In genomic region chr6:16731503-16732018, GRCh38 we compare ENCODE assay signal across 8 cellular contexts.
DNase-seq lines count a peak whose midpoint lies in the region; ATAC-seq lines count a peak whose summit lies in the region.

No MANE protein-coding gene starts in this region.

- peak; percentile 11 for DNase-seq in NCI-H82 (lab: John Stamatoyannopoulos, UW)
- no peak for DNase-seq in NCI-H82 treated with DMSO at 0.1 percent for 48 hours (lab: John Stamatoyannopoulos, UW; ENCODE audit: unreplicated experiment)
- DNase-seq in activated CD4-positive, alpha-beta T cell treated with anti-CD3 and anti-CD28 coated beads for 48 hours = peak; percentile 48
- peak; percentile 20 for DNase-seq in stimulated activated CD4-positive, alpha-beta T cell treated with anti-CD3 and anti-CD28 coated beads, Interleukin-2, amount 100 ng/mL, for 4 hours (ENCODE audit: low read depth)
- DNase-seq in NOMO-1 (lab: John Stamatoyannopoulos, UW; ENCODE audit: unreplicated experiment in 2 of 2) = no peak
- no peak for DNase-seq in OCI-M1 (lab: John Stamatoyannopoulos, UW)
- no peak for DNase-seq in NCI-H1417 (lab: John Stamatoyannopoulos, UW)

- peak; percentile 98 for ATAC-seq in HG02973 (IDR thresholded peaks at IDR 0.05; ENCODE audit: unreplicated experiment)

Comparison
In these comparisons a context has a peak if more than half of its experiments do, and no peak if none do; other contexts are left out.
1. DNase-seq: peak in NCI-H82 (single experiment), activated CD4-positive, alpha-beta T cell treated with anti-CD3 and anti-CD28 coated beads for 48 hours (single experiment) and stimulated activated CD4-positive, alpha-beta T cell treated with anti-CD3 and anti-CD28 coated beads, Interleukin-2, amount 100 ng/mL, for 4 hours (single experiment); none in NCI-H82 treated with DMSO at 0.1 percent for 48 hours (single experiment), NOMO-1 (0 of 2), OCI-M1 (single experiment) and NCI-H1417 (0 of 3).